ENCODE assay signal across 12 cellular contexts in genomic region chr15:24856397-24857093, GRCh38.
DNase-seq lines count a peak whose midpoint lies in the region; ATAC-seq, FAIRE-seq and TF ChIP-seq lines count a peak whose summit lies in the region.
"Had no signal": no experiment of that assay in that cellular context is flagged by ENCODE, and none has a peak within 500 bp of the region (broad histone marks: within the 10 kb centered on the region; RNA-seq: fewer than 3 reads in every experiment).

No MANE protein-coding gene starts in this region.

- no peaks in the 10 kb centered on the region for H3K9me1 ChIP-seq in endothelial cell of umbilical vein (replicated peaks; ENCODE audit: control insufficient read depth, extremely low read depth, insufficient read depth, low read length)

- CTCF ChIA-PET in endothelial cell of umbilical vein (lab: Charles Lee), result no interaction called here

- H3K27me3 ChIP-seq in endothelial cell of umbilical vein (ENCODE audit: control insufficient read depth in 2 of 2, insufficient read depth in 2 of 2, low read length in 2 of 2), result no peaks in the 10 kb centered on the region
- peaks cover 0 to 3% of the 10 kb centered on the region in 2 donors for H3K27me3 ChIP-seq in stomach smooth muscle (ENCODE audit: control insufficient read depth in 1 of 2, insufficient read depth in 2 of 2, low read length in 2 of 2)
- H3K27me3 ChIP-seq: Peyer's patch had no signal

- TF ChIP-seq POLR2A in endothelial cell of umbilical vein (IDR thresholded peaks at IDR 0.05; ENCODE audit: low read depth, low read length), result peak; percentile 25

- H3K4me3 Mint-ChIP-seq in activated naive CD8-positive, alpha-beta T cell treated with anti-CD3 and anti-CD28 coated beads, Interleukin-2, amount 50 U/mL, for 24 hours, result no peak overlapping the region
- H3K4me3 Mint-ChIP-seq: T-helper 2 cell treated with Interferon-gamma antibody and Interleukin-4, amounts not matched to agents 5 μg/mL and 100 μg/mL, for 36 hours had no signal

- DNase-seq in NCI-H69 (lab: John Stamatoyannopoulos, UW) (peak; percentile 4), endothelial cell of umbilical vein (ENCODE audit: low read depth, low spot score) (peak; percentile 87), left colon (peak; percentile 6 to 29), DMS53 treated with DMSO at 0.1 percent for 48 hours (lab: John Stamatoyannopoulos, UW; ENCODE audit: unreplicated experiment) (no peak), GM13976 (ENCODE audit: low spot score) (no peak), Kasumi-1 (lab: John Stamatoyannopoulos, UW) (no peak)
- DNase-seq in activated naive CD8-positive, alpha-beta T cell treated with anti-CD3 and anti-CD28 coated beads, Interleukin-2, amount 50 U/mL, for 24 hours, result no peak
- DNase-seq: NCI-H2171 treated with DMSO at 0.1 percent for 48 hours, Peyer's patch had no signal

- peaks cover 26% of the 10 kb centered on the region for H3K9me3 Mint-ChIP-seq in activated naive CD8-positive, alpha-beta T cell treated with anti-CD3 and anti-CD28 coated beads, Interleukin-2, amount 50 U/mL, for 24 hours

- H3K79me2 ChIP-seq in endothelial cell of umbilical vein (ENCODE audit: control insufficient read depth, insufficient read depth, low read length), result peaks cover 3% of the 10 kb centered on the region

- H3K9me3 ChIP-seq in endothelial cell of umbilical vein (replicated peaks; ENCODE audit: control insufficient read depth, insufficient read depth, low read length) (no peaks in the 10 kb centered on the region), stomach smooth muscle (ENCODE audit: control insufficient read depth in 2 of 2, low read length in 2 of 2) (peaks cover 0 to 2% of the 10 kb centered on the region in 2 donors)

- H3K9ac ChIP-seq in endothelial cell of umbilical vein (replicated peaks; ENCODE audit: extremely low read depth, insufficient read depth, low read length), result peak overlapping the region; percentile 55
- H3K9ac ChIP-seq in stomach smooth muscle (ENCODE audit: low read length in 2 of 2), result no peak overlapping the region

- H3K4me2 ChIP-seq in endothelial cell of umbilical vein (ENCODE audit: insufficient read depth, low read length), result peak overlapping the region; percentile 21

- intact Hi-C loops in endothelial cell of umbilical vein (cut with micrococcal nuclease), result no loop called here
- intact Hi-C loops in left colon (cut with DNase I, micrococcal nuclease), result no loop called here

- H4K20me1 ChIP-seq in endothelial cell of umbilical vein (replicated peaks; ENCODE audit: control insufficient read depth, extremely low read depth, insufficient read depth, low read length), result no peaks in the 10 kb centered on the region

- no peaks in the 10 kb centered on the region for H3K4me1 Mint-ChIP-seq in activated naive CD8-positive, alpha-beta T cell treated with anti-CD3 and anti-CD28 coated beads, Interleukin-2, amount 50 U/mL, for 24 hours

- in situ Hi-C loops in GM13976 (cut with MboI; ENCODE audit: low sequenced_read_pairs, unreplicated experiment), result no loop called here

- H3K27ac Mint-ChIP-seq in activated naive CD8-positive, alpha-beta T cell treated with anti-CD3 and anti-CD28 coated beads, Interleukin-2, amount 50 U/mL, for 24 hours, result no peak overlapping the region
- H3K27ac Mint-ChIP-seq: T-helper 2 cell treated with Interferon-gamma antibody and Interleukin-4, amounts not matched to agents 5 μg/mL and 100 μg/mL, for 36 hours had no signal

- peak overlapping the region; percentile 10 to 44 (median 11) for H3K4me3 ChIP-seq in endothelial cell of umbilical vein (replicated peaks in 1 of 3; ENCODE audit: insufficient read depth in 1 of 3, low read depth in 1 of 3, low read length in 3 of 3)
- H3K4me3 ChIP-seq in stomach smooth muscle (ENCODE audit: low read length in 2 of 2), result peak overlapping the region; percentile 30 to 52
- H3K4me3 ChIP-seq: Peyer's patch had no signal

- TF ChIP-seq CTCF in endothelial cell of umbilical vein (IDR thresholded peaks at IDR 0.05; ENCODE audit: extremely low read depth in 1 of 2, insufficient read depth in 1 of 2, low read depth in 1 of 2, low read length in 2 of 2) (peak in 1 of 2 donors; percentile 3), GM13976 (IDR thresholded peaks at IDR 0.05; ENCODE audit: borderline replicate concordance, control extremely low read depth, extremely low read depth, insufficient read depth, missing control alignments) (no peak)

- TSS peak; percentile 55 for BruUV-seq in endothelial cell of umbilical vein (replicated peaks; lab: Mats Ljungman, UMichigan)

- peak; percentile 76 for FAIRE-seq in endothelial cell of umbilical vein (lab: Jason Lieb, UNC)

- no peaks in the 10 kb centered on the region for H3K36me3 ChIP-seq in endothelial cell of umbilical vein (ENCODE audit: control insufficient read depth in 2 of 2, extremely low read depth in 1 of 2, insufficient read depth in 2 of 2, low read length in 2 of 2)
- no peaks in the 10 kb centered on the region for H3K36me3 ChIP-seq in stomach smooth muscle (ENCODE audit: control insufficient read depth in 2 of 2, insufficient read depth in 2 of 2, low read length in 2 of 2)
- H3K36me3 ChIP-seq: Peyer's patch had no signal

- no peak overlapping the region for H3K27ac ChIP-seq in endothelial cell of umbilical vein (ENCODE audit: insufficient read depth, low read depth, low read length)
- H3K27ac ChIP-seq in stomach smooth muscle (ENCODE audit: low read length), result no peak overlapping the region
- H3K27ac ChIP-seq: Peyer's patch had no signal

- peaks cover 8% of the 10 kb centered on the region for H3K4me1 ChIP-seq in endothelial cell of umbilical vein (ENCODE audit: control insufficient read depth, extremely low read depth, insufficient read depth, low read length)
- no peaks in the 10 kb centered on the region for H3K4me1 ChIP-seq in stomach smooth muscle (ENCODE audit: control insufficient read depth, insufficient read depth, low read length)
- H3K4me1 ChIP-seq: Caco-2, Peyer's patch had no signal

- POLR2A ChIA-PET in endothelial cell of umbilical vein (lab: Charles Lee), result no interaction called here

- dilution Hi-C loops in endothelial cell of umbilical vein (cut with MboI; ENCODE audit: extremely low pct_ligation_motif_present, low sequenced_read_pairs), result no loop called here

- H3K27me3 Mint-ChIP-seq in activated naive CD8-positive, alpha-beta T cell treated with anti-CD3 and anti-CD28 coated beads, Interleukin-2, amount 50 U/mL, for 24 hours, result peaks cover 5% of the 10 kb centered on the region

- ATAC-seq in left colon, result no peak
- ATAC-seq in activated naive CD8-positive, alpha-beta T cell treated with anti-CD3 and anti-CD28 coated beads, Interleukin-2, amount 50 U/mL, for 24 hours, result no peak

- H2AFZ ChIP-seq in endothelial cell of umbilical vein (ENCODE audit: low read depth, low read length), result no peak overlapping the region

- H3K36me3 Mint-ChIP-seq in activated naive CD8-positive, alpha-beta T cell treated with anti-CD3 and anti-CD28 coated beads, Interleukin-2, amount 50 U/mL, for 24 hours (ENCODE audit: low read depth), result no peaks in the 10 kb centered on the region

TF ChIP-seq in endothelial cell of umbilical vein, 7 proteins besides CTCF, POLR2A, EP300 and RAD21:
- peak; percentile 34 for TF ChIP-seq POLR2AphosphoS5 (IDR thresholded peaks at IDR 0.05; ENCODE audit: insufficient read depth, low read depth, low read length)
- no peak for TF ChIP-seq FOS (IDR thresholded peaks at IDR 0.05; ENCODE audit: borderline replicate concordance, insufficient read depth, low read length)

Comparison
In these comparisons a context has a peak if more than half of its experiments do, and no peak if none do; other contexts are left out.
1. DNase-seq: peak in NCI-H69 (single experiment), endothelial cell of umbilical vein (single experiment) and left colon (2 of 2); none in DMS53 treated with DMSO at 0.1 percent for 48 hours (single experiment), GM13976 (single experiment), activated naive CD8-positive, alpha-beta T cell treated with anti-CD3 and anti-CD28 coated beads, Interleukin-2, amount 50 U/mL, for 24 hours (single experiment) and Kasumi-1 (0 of 2).